8 cellular contexts compared by ENCODE assay signal in the genomic region with DNA sequence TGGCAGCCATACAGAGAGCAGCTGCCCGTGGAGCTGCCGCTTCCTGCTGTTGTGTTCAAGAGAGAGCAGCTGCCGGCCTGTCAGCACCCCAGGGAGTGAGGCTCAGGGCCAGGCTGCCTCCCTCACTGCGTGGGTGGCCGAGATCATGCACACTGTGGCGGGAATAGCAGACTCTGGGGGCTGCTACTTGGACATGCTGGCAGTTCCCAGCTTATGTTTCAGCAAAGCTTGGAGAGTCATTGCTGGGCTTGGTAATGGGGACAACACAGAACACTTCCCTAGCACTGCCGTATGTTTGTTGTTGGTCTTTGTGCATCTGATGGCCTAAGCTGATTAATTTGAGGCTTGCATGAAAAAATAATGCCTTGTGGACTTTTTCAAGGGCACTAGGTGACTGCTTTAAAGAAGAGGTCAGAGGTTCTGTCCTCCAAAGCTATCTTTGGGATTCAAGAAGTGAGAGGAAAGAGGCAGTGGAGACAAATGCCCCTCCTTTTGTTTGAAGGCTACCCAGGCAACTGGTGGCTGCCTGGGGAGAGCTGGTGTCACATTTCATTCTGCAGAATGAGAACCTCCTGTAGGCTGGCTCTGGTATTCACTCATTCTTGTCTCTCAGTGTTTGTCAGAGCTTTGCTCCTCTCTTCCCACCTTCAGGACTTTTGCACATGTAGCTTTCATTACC.
A peak's percentile ranks its signal among the peaks of the same experiment; 100 is the strongest.
DNase-seq lines count a peak whose midpoint lies in the region; TF ChIP-seq lines count a peak whose summit lies in the region.

No MANE protein-coding gene starts in this region.

- intact Hi-C loops in tibial artery (cut with DNase I; ENCODE audit: low total_unique reads) = no loop called here

- peak; percentile 89 for DNase-seq in DMS 273 treated with DMSO at 0.1 percent for 48 hours (lab: John Stamatoyannopoulos, UW)
- DNase-seq in NCI-H187 (lab: John Stamatoyannopoulos, UW) = peak; percentile 59 to 62
- peak; percentile 27 for DNase-seq in astrocyte of the cerebellum (ENCODE audit: low read depth)
- peak; percentile 69 to 86 for DNase-seq in tibial artery
- no peak for DNase-seq in stimulated activated CD4-positive, alpha-beta T cell treated with anti-CD3 and anti-CD28 coated beads, Interleukin-2, amount 100 ng/mL, for 48 hours
- no peak for DNase-seq in stimulated activated CD4-positive, alpha-beta T cell treated with anti-CD3 and anti-CD28 coated beads, Interleukin-1b, Interleukin-23, amount 100 ng/mL, for 48 hours
- no peak for DNase-seq in activated CD4-positive, alpha-beta T cell treated with anti-CD3 and anti-CD28 coated beads, Interleukin-2, amount 50 U/mL, for 1 hour

- H3K9ac ChIP-seq in iPS-18a (ENCODE audit: low read length) = peak overlapping the region; percentile 37

- H3K27me3 ChIP-seq in iPS-18a (ENCODE audit: control insufficient read depth, insufficient read depth, low read length) = no peaks in the 10 kb centered on the region
- no peaks in the 10 kb centered on the region for H3K27me3 ChIP-seq in tibial artery

- peak overlapping the region; percentile 7 for H3K27ac ChIP-seq in iPS-18a (ENCODE audit: low read length)
- peak overlapping the region; percentile 75 to 76 for H3K27ac ChIP-seq in tibial artery

- TF ChIP-seq CTCF in astrocyte of the cerebellum (IDR thresholded peaks at IDR 0.05; ENCODE audit: low read depth, low read length, missing control alignments) = peak; percentile 23
- TF ChIP-seq CTCF in tibial artery (IDR thresholded peaks at IDR 0.05) = peak in 1 of 2 experiments; percentile 19

- no peaks in the 10 kb centered on the region for H3K9me3 ChIP-seq in iPS-18a (ENCODE audit: control insufficient read depth, low read depth, low read length)
- no peaks in the 10 kb centered on the region for H3K9me3 ChIP-seq in tibial artery

- no peak overlapping the region for H3K4me3 ChIP-seq in astrocyte of the cerebellum (ENCODE audit: low read depth, low read length)
- H3K4me3 ChIP-seq in iPS-18a (ENCODE audit: low read length) = peak overlapping the region; percentile 20
- peak overlapping the region; percentile 14 to 26 for H3K4me3 ChIP-seq in tibial artery

- peaks cover 18% of the 10 kb centered on the region for H3K4me1 ChIP-seq in iPS-18a (ENCODE audit: control insufficient read depth, low read depth, low read length)
- peaks cover 0 to 68% (median 22%) of the 10 kb centered on the region in 4 donors for H3K4me1 ChIP-seq in tibial artery

- in situ Hi-C loops in astrocyte of the cerebellum (cut with HindIII; ENCODE audit: low sequenced_read_pairs) = no loop called here

- no peaks in the 10 kb centered on the region for H3K36me3 ChIP-seq in iPS-18a (ENCODE audit: control insufficient read depth, low read depth, low read length)
- no peaks in the 10 kb centered on the region for H3K36me3 ChIP-seq in tibial artery

Comparison
In these comparisons a context has a peak if more than half of its experiments do, and no peak if none do; other contexts are left out.
1. DNase-seq: peak in DMS 273 treated with DMSO at 0.1 percent for 48 hours (single experiment), NCI-H187 (2 of 2), astrocyte of the cerebellum (single experiment) and tibial artery (2 of 2); none in stimulated activated CD4-positive, alpha-beta T cell treated with anti-CD3 and anti-CD28 coated beads, Interleukin-2, amount 100 ng/mL, for 48 hours (0 of 2), stimulated activated CD4-positive, alpha-beta T cell treated with anti-CD3 and anti-CD28 coated beads, Interleukin-1b, Interleukin-23, amount 100 ng/mL, for 48 hours (single experiment) and activated CD4-positive, alpha-beta T cell treated with anti-CD3 and anti-CD28 coated beads, Interleukin-2, amount 50 U/mL, for 1 hour (single experiment).